In genomic region chr10:6121144-6121543, GRCh38 we compare ENCODE assay signal across 12 cellular contexts. TPM values are rescaled to one million over a fixed set of nuclear protein-coding genes. Genes with fewer than 3 reads are reported as not detected.
"Had no signal": no experiment of that assay in that cellular context is flagged by ENCODE, and none has a peak within 500 bp of the region (broad histone marks: within the 10 kb centered on the region; RNA-seq: fewer than 3 reads in every experiment).

No MANE protein-coding gene starts in this region.

- H3K36me3 Mint-ChIP-seq: activated naive CD8-positive, alpha-beta T cell; natural killer cell treated with Interleukin-12 subunit alpha and Interleukin-12 subunit beta and Interleukin-15 and Interleukin-18, amount 100 ng/mL, for 72 hours had no signal

- H3K9me3 Mint-ChIP-seq: activated T-cell treated with anti-CD3 and anti-CD28 coated beads, Interleukin-2, amount 50 U/mL, for 24 hours; immature natural killer cell; natural killer cell treated with Interleukin-12 subunit alpha and Interleukin-12 subunit beta and Interleukin-15 and Interleukin-18, amount 100 ng/mL, for 72 hours; stimulated activated naive B cell treated with anti-CD40 and anti-IgM and Interleukin-4, amounts not matched to agents 10 μg/mL and 1 μg/mL and 100 μg/mL, for 72 hours had no signal

- H3K27ac Mint-ChIP-seq: activated naive CD8-positive, alpha-beta T cell; immature natural killer cell had no signal

- H3K27me3 Mint-ChIP-seq: activated naive CD8-positive, alpha-beta T cell; activated T-cell treated with anti-CD3 and anti-CD28 coated beads, Interleukin-2, amount 50 U/mL, for 24 hours had no signal

- DNase-seq: activated effector memory CD4-positive, alpha-beta T cell treated with Interleukin-2 at 50 U/mL for 16 hours; activated T-cell treated with anti-CD3 and anti-CD28 coated beads, Interleukin-2, amount 50 U/mL, for 24 hours; immature natural killer cell; mammary epithelial cell; retina; stimulated activated naive B cell treated with anti-CD40 and anti-IgM and Interleukin-4, amounts not matched to agents 10 μg/mL and 1 μg/mL and 100 μg/mL, for 72 hours; trophoblast cell had no signal

- H3K4me3 ChIP-seq: skin epidermis had no signal

- H3K4me3 Mint-ChIP-seq: activated naive CD8-positive, alpha-beta T cell; activated T-cell treated with anti-CD3 and anti-CD28 coated beads, Interleukin-2, amount 50 U/mL, for 24 hours; immature natural killer cell; natural killer cell treated with Interleukin-12 subunit alpha and Interleukin-12 subunit beta and Interleukin-15 and Interleukin-18, amount 100 ng/mL, for 72 hours; stimulated activated naive B cell treated with anti-CD40 and anti-IgM and Interleukin-4, amounts not matched to agents 10 μg/mL and 1 μg/mL and 100 μg/mL, for 72 hours had no signal

- ATAC-seq: natural killer cell treated with Interleukin-12 subunit alpha and Interleukin-12 subunit beta and Interleukin-15 and Interleukin-18, amount 100 ng/mL, for 72 hours; stimulated activated naive B cell treated with anti-CD40 and anti-IgM and Interleukin-4, amounts not matched to agents 10 μg/mL and 1 μg/mL and 100 μg/mL, for 72 hours had no signal

- H3K27ac ChIP-seq: parathyroid adenoma had no signal

RNA-seq across cellular contexts. Expression of gene IL2RA, which starts 59.0 kb away (rescaled TPM):
- total RNA-seq: cerebellum, mammary epithelial cell had no signal
- polyA plus RNA-seq: mammary epithelial cell had no signal
